23 cellular contexts compared by ENCODE assay signal in the genomic region with DNA sequence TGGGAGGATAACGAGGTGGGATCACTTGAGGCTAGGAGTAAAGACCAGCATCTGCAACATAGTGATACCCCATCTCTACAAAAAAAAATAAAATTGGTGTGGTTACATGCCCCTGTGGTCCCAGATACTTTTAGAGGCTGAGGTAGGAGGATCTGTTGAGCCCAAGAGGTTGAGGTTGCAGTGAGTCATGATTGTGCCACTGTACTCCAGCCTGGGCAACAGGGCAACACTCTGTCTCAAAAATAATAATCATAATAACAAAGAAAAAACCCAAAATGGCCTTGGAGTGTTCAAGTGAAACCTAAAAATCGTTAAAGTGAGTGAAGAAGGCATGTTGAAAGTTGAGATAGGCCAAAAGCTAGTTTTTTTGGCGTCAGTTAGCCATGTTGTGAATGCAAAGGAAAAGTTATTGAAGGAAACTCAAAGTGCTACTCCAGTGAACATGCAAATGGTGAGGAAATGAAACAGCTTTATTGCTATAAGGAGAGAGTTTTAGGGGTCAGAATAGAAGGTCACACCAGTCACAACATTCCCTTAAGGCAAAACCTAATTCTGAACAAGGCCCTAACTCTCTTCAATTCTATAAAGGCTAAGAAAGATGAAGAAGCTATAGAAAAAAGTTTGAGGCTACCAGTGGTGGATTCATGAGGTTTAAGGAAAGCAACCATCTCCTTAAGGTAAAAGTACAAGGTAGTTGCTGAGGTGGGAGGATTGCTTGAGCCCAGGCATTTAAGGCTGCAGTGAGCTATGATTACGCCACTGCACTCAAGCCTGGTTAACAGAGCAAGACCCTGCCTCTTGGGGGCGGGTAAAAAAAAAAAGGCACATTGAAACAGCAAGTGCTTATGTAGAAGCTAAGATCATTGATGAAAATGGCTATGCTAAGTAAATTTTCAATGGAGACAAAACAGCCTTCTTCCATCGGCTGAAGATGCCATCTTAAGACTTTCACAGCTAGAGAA. TPM values are rescaled to one million over a fixed set of nuclear protein-coding genes. Genes with fewer than 3 reads are reported as not detected.
A peak's percentile ranks its signal among the peaks of the same experiment; 100 is the strongest.
DNase-seq lines count a peak whose midpoint lies in the region; ATAC-seq, FAIRE-seq and TF ChIP-seq lines count a peak whose summit lies in the region.
"Had no signal": no experiment of that assay in that cellular context is flagged by ENCODE, and none has a peak within 500 bp of the region (broad histone marks: within the 10 kb centered on the region; RNA-seq: fewer than 3 reads in every experiment).

No MANE protein-coding gene starts in this region.

- no peaks in the 10 kb centered on the region for H3K4me1 Mint-ChIP-seq in activated CD4-positive, alpha-beta T cell treated with anti-CD3 and anti-CD28 coated beads for 36 hours
- peaks cover 9% of the 10 kb centered on the region for H3K4me1 Mint-ChIP-seq in activated naive CD8-positive, alpha-beta T cell treated with anti-CD3 and anti-CD28 coated beads, Interleukin-2, amount 50 U/mL, for 24 hours
- peaks cover 0 to 13% (median 0%) of the 10 kb centered on the region in 4 donors for H3K4me1 Mint-ChIP-seq in naive thymus-derived CD8-positive, alpha-beta T cell
- H3K4me1 Mint-ChIP-seq: activated CD8-positive, alpha-beta memory T cell treated with anti-CD3 and anti-CD28 coated beads, Interleukin-2, amount 10 ng/mL, durations not matched to agents 7 days and 5 days had no signal

- POLR2A ChIA-PET in activated CD4-positive, alpha-beta T cell treated with anti-CD3 and anti-CD28 coated beads for 36 hours (lab: Charles Lee): no interaction called here
- POLR2A ChIA-PET in HCT116 (lab: Charles Lee): interaction anchor here (0.6 kb wide), 1 partner anchor 558 kb away, joined by 3 read pairs; no protein-coding TSS in a partner anchor
- POLR2A ChIA-PET in naive thymus-derived CD8-positive, alpha-beta T cell (lab: Charles Lee): interaction anchor here (0.7 kb wide), 1 partner anchor 119 kb away, joined by 4 read pairs; a partner anchor contains a TSS

- H3K36me3 ChIP-seq in HCT116 (ENCODE audit: control insufficient read depth in 1 of 2, insufficient read depth in 2 of 2, low read length in 2 of 2) (peaks cover 35 to 48% of the 10 kb centered on the region in 2 experiments), GM23248 (ENCODE audit: low read depth) (peaks cover 59% of the 10 kb centered on the region), kidney (ENCODE audit: control insufficient read depth in 1 of 2, insufficient read depth in 2 of 2, low read length in 2 of 2) (peaks cover 11 to 53% of the 10 kb centered on the region in 2 donors)

- H3K4me2 ChIP-seq in HCT116 (ENCODE audit: low read length) (no peak overlapping the region), GM23248 (ENCODE audit: unreplicated experiment) (no peak overlapping the region)
- H3K4me2 ChIP-seq: SK-N-SH had no signal

- no peaks in the 10 kb centered on the region for H3K27me3 ChIP-seq in HCT116 (ENCODE audit: insufficient read depth, low read length)
- no peaks in the 10 kb centered on the region for H3K27me3 ChIP-seq in GM23248 (replicated peaks; ENCODE audit: insufficient read depth)
- H3K27me3 ChIP-seq: BE2C had no signal

- H3K27me3 Mint-ChIP-seq in activated CD4-positive, alpha-beta T cell treated with anti-CD3 and anti-CD28 coated beads for 36 hours: no peaks in the 10 kb centered on the region
- H3K27me3 Mint-ChIP-seq in activated naive CD8-positive, alpha-beta T cell treated with anti-CD3 and anti-CD28 coated beads, Interleukin-2, amount 50 U/mL, for 24 hours: no peaks in the 10 kb centered on the region
- H3K27me3 Mint-ChIP-seq in naive thymus-derived CD8-positive, alpha-beta T cell: no peaks in the 10 kb centered on the region
- H3K27me3 Mint-ChIP-seq: activated CD8-positive, alpha-beta memory T cell treated with anti-CD3 and anti-CD28 coated beads, Interleukin-2, amount 10 ng/mL, durations not matched to agents 7 days and 5 days; central memory CD8-positive, alpha-beta T cell had no signal

- no peaks in the 10 kb centered on the region for H3K9me2 ChIP-seq in HCT116 (ENCODE audit: insufficient read depth)
- no peaks in the 10 kb centered on the region for H3K9me2 ChIP-seq in GM23248 (ENCODE audit: insufficient read depth)
- H3K9me2 ChIP-seq: SK-N-SH had no signal

- no peaks in the 10 kb centered on the region for H3K9me3 ChIP-seq in HCT116 (ENCODE audit: control insufficient read depth in 1 of 2, insufficient read depth in 1 of 2, low read depth in 1 of 2, low read length in 2 of 2)
- H3K9me3 ChIP-seq in GM23248 (ENCODE audit: low read depth): no peaks in the 10 kb centered on the region
- no peaks in the 10 kb centered on the region for H3K9me3 ChIP-seq in kidney (ENCODE audit: control insufficient read depth in 1 of 2, low read length in 2 of 2)
- H3K9me3 ChIP-seq: BE2C, SK-N-SH had no signal

- H3K9me3 Mint-ChIP-seq in activated CD4-positive, alpha-beta T cell treated with anti-CD3 and anti-CD28 coated beads for 36 hours (ENCODE audit: low read depth): no peaks in the 10 kb centered on the region
- H3K9me3 Mint-ChIP-seq in activated naive CD8-positive, alpha-beta T cell treated with anti-CD3 and anti-CD28 coated beads, Interleukin-2, amount 50 U/mL, for 24 hours: no peaks in the 10 kb centered on the region
- H3K9me3 Mint-ChIP-seq in naive thymus-derived CD8-positive, alpha-beta T cell: no peaks in the 10 kb centered on the region
- H3K9me3 Mint-ChIP-seq: central memory CD8-positive, alpha-beta T cell had no signal

- H3K4me1 ChIP-seq in HCT116 (ENCODE audit: control insufficient read depth in 1 of 2, insufficient read depth in 2 of 2, low read length in 2 of 2): no peaks in the 10 kb centered on the region
- no peaks in the 10 kb centered on the region for H3K4me1 ChIP-seq in GM23248 (ENCODE audit: insufficient read depth)
- H3K4me1 ChIP-seq in kidney (ENCODE audit: control insufficient read depth in 1 of 2, insufficient read depth in 1 of 2, low read depth in 1 of 2, low read length in 2 of 2): no peaks in the 10 kb centered on the region
- H3K4me1 ChIP-seq: BE2C had no signal

- DNase-seq in activated CD4-positive, alpha-beta T cell treated with anti-CD3 and anti-CD28 coated beads for 36 hours: no peak
- no peak for DNase-seq in activated CD4-positive, alpha-beta T cell treated with anti-CD3 and anti-CD28 coated beads for 48 hours
- no peak for DNase-seq in HCT116 (ENCODE audit: low read depth, low spot score)
- no peak for DNase-seq in activated naive CD8-positive, alpha-beta T cell treated with anti-CD3 and anti-CD28 coated beads, Interleukin-2, amount 50 U/mL, for 24 hours
- DNase-seq in naive thymus-derived CD8-positive, alpha-beta T cell: no peak
- no peak for DNase-seq in GM23248
- no peak for DNase-seq in kidney
- DNase-seq: activated CD4-positive, alpha-beta T cell treated with anti-CD3 and anti-CD28 coated beads for 1 hour; activated CD8-positive, alpha-beta memory T cell treated with anti-CD3 and anti-CD28 coated beads, Interleukin-2, amount 10 ng/mL, durations not matched to agents 7 days and 5 days; activated effector memory CD4-positive, alpha-beta T cell treated with Interleukin-2 at 50 U/mL for 16 hours; anterior cingulate cortex; BE2C; erythroblast; NCI-H187; SK-N-SH; T-helper 9 cell had no signal

- CTCF ChIA-PET in activated CD4-positive, alpha-beta T cell treated with anti-CD3 and anti-CD28 coated beads for 36 hours (lab: Charles Lee): no interaction called here
- CTCF ChIA-PET in HCT116 (lab: Charles Lee): no interaction called here

- no peak for TF ChIP-seq POLR2A in HCT116 (IDR thresholded peaks at IDR 0.05; ENCODE audit: borderline replicate concordance, extremely low read depth, insufficient read depth, insufficient read length)

- TF ChIP-seq RAD21 in HCT116 (IDR thresholded peaks at IDR 0.05; ENCODE audit: low read depth): no peak

- H3K79me2 ChIP-seq in HCT116 (ENCODE audit: insufficient read depth, low read length) (no peaks in the 10 kb centered on the region; the same call in 1 of the 2 replicates), GM23248 (ENCODE audit: insufficient read depth) (no peaks in the 10 kb centered on the region)

- no peak for FAIRE-seq in kidney (lab: Jason Lieb, UNC)
- FAIRE-seq: D721Med, H54 had no signal

- peaks cover 58% of the 10 kb centered on the region for H3K36me3 Mint-ChIP-seq in activated CD4-positive, alpha-beta T cell treated with anti-CD3 and anti-CD28 coated beads for 36 hours (ENCODE audit: low read depth)
- H3K36me3 Mint-ChIP-seq in activated naive CD8-positive, alpha-beta T cell treated with anti-CD3 and anti-CD28 coated beads, Interleukin-2, amount 50 U/mL, for 24 hours (ENCODE audit: low read depth): peaks cover 57% of the 10 kb centered on the region
- H3K36me3 Mint-ChIP-seq in naive thymus-derived CD8-positive, alpha-beta T cell: peaks cover 4 to 92% (median 32%) of the 10 kb centered on the region in 3 donors

- H3K4me3 Mint-ChIP-seq in activated CD4-positive, alpha-beta T cell treated with anti-CD3 and anti-CD28 coated beads for 36 hours: no peak overlapping the region
- H3K4me3 Mint-ChIP-seq in activated naive CD8-positive, alpha-beta T cell treated with anti-CD3 and anti-CD28 coated beads, Interleukin-2, amount 50 U/mL, for 24 hours: no peak overlapping the region
- H3K4me3 Mint-ChIP-seq in naive thymus-derived CD8-positive, alpha-beta T cell: no peak overlapping the region
- H3K4me3 Mint-ChIP-seq: activated CD8-positive, alpha-beta memory T cell treated with anti-CD3 and anti-CD28 coated beads, Interleukin-2, amount 10 ng/mL, durations not matched to agents 7 days and 5 days; central memory CD8-positive, alpha-beta T cell had no signal

- in situ Hi-C loops in GM23248 (cut with MboI): no loop called here

- peak overlapping the region; percentile 58 for H3K27ac Mint-ChIP-seq in activated CD4-positive, alpha-beta T cell treated with anti-CD3 and anti-CD28 coated beads for 36 hours
- H3K27ac Mint-ChIP-seq in activated naive CD8-positive, alpha-beta T cell treated with anti-CD3 and anti-CD28 coated beads, Interleukin-2, amount 50 U/mL, for 24 hours: peak overlapping the region; percentile 53
- H3K27ac Mint-ChIP-seq in naive thymus-derived CD8-positive, alpha-beta T cell: peak overlapping the region in 8 of 10 donors; percentile 15 to 81 (median 37)
- H3K27ac Mint-ChIP-seq: activated CD8-positive, alpha-beta memory T cell treated with anti-CD3 and anti-CD28 coated beads, Interleukin-2, amount 10 ng/mL, durations not matched to agents 7 days and 5 days had no signal

- H3K9ac ChIP-seq in HCT116 (ENCODE audit: low read length): no peak overlapping the region
- H3K9ac ChIP-seq in GM23248: no peak overlapping the region
- no peak overlapping the region for H3K9ac ChIP-seq in kidney (ENCODE audit: low read length in 2 of 2)
- H3K9ac ChIP-seq: SK-N-SH had no signal

- ATAC-seq in activated CD4-positive, alpha-beta T cell treated with anti-CD3 and anti-CD28 coated beads for 36 hours: no peak
- ATAC-seq in HCT116: no peak; the same call in 1 of the 2 replicates
- ATAC-seq in activated naive CD8-positive, alpha-beta T cell treated with anti-CD3 and anti-CD28 coated beads, Interleukin-2, amount 50 U/mL, for 24 hours: no peak
- ATAC-seq in naive thymus-derived CD8-positive, alpha-beta T cell: no peak
- ATAC-seq in HG02973 (IDR thresholded peaks at IDR 0.05; ENCODE audit: unreplicated experiment): no peak
- ATAC-seq: activated CD8-positive, alpha-beta memory T cell treated with anti-CD3 and anti-CD28 coated beads, Interleukin-2, amount 10 ng/mL, durations not matched to agents 7 days and 5 days; left lobe of liver had no signal

- intact Hi-C loops in activated CD4-positive, alpha-beta T cell treated with anti-CD3 and anti-CD28 coated beads for 36 hours (cut with DNase I, micrococcal nuclease): no loop called here
- intact Hi-C loops in HCT116 (cut with micrococcal nuclease): no loop called here
- intact Hi-C loops in kidney (cut with DNase I): no loop called here

- WGBS in GM23248 (ENCODE audit: low coverage in 1 of 2, low lambda C conversion rate in 2 of 2, missing lambda C conversion rate in 2 of 2), 2 experiments: 85 to 89% methylated on average over 6 of the region's 6 CpGs

- H2AFZ ChIP-seq in HCT116 (ENCODE audit: low read depth, low read length, poor library complexity, severe bottlenecking) (no peak overlapping the region), GM23248 (no peak overlapping the region)

- H3K4me3 ChIP-seq in HCT116 (replicated peaks in 1 of 2; ENCODE audit: low read depth in 1 of 2, low read length in 2 of 2): no peak overlapping the region
- no peak overlapping the region for H3K4me3 ChIP-seq in GM23248
- H3K4me3 ChIP-seq in kidney (ENCODE audit: low read length in 2 of 2): no peak overlapping the region
- H3K4me3 ChIP-seq: skin epidermis had no signal

- no TSS peak for BruUV-seq in HCT116 (replicated peaks; lab: Mats Ljungman, UMichigan)

- H3F3A ChIP-seq in GM23248 (ENCODE audit: insufficient read depth): 0 out of 2 replicates have a peak, but pooled peaks cover 11% of the 10 kb centered on the region

- no peak for TF ChIP-seq CTCF in HCT116 (IDR thresholded peaks at IDR 0.05 in 2 of 3, conservative IDR thresholded peaks at IDR 0.05 in 1 of 3; ENCODE audit: borderline replicate concordance in 1 of 3, insufficient read depth in 1 of 3, low read depth in 2 of 3, low read length in 2 of 3)
- TF ChIP-seq CTCF in kidney (IDR thresholded peaks at IDR 0.05; ENCODE audit: borderline replicate concordance, extremely low read depth, insufficient read depth): no peak

- H4K20me1 ChIP-seq in HCT116 (ENCODE audit: insufficient read depth) (no peaks in the 10 kb centered on the region), GM23248 (ENCODE audit: insufficient read depth) (no peaks in the 10 kb centered on the region)

- H3K27ac ChIP-seq in HCT116 (ENCODE audit: low read depth, low read length) (no peak overlapping the region), GM23248 (no peak overlapping the region), kidney (ENCODE audit: low read depth in 2 of 2, low read length in 2 of 2) (no peak overlapping the region)
- H3K27ac ChIP-seq: 22Rv1 had no signal

- RAD21 ChIA-PET in HCT116 (lab: Charles Lee; ENCODE audit: low non-redundant PET in 1 of 2, low total read pairs in 2 of 2, uncharacterized antibody in 2 of 2, unreplicated experiment in 2 of 2): no interaction called here

RNA-seq across cellular contexts. Expression of a gene that starts 45.4 kb away (rescaled TPM):
- total RNA-seq in activated CD4-positive, alpha-beta T cell treated with anti-CD3 and anti-CD28 coated beads for 36 hours: under 1 TPM; 0.74 to 0.87 TPM
- total RNA-seq in HCT116 (2021; ENCODE audit: unreplicated experiment): 5.9 TPM
- 1.9 and 3.7 TPM in 2 replicates for polyA plus RNA-seq in HCT116 (2012)
- under 1 TPM; 0.47 to 0.52 TPM for total RNA-seq in naive thymus-derived CD8-positive, alpha-beta T cell
- polyA plus RNA-seq in naive thymus-derived CD8-positive, alpha-beta T cell: 1 to 10 TPM in 2 of 3 donors, under 1 TPM in 1; 0.29 to 1.1 (median 1.0) TPM
- 0.25 TPM in 1 of 2 replicates, not detected in the other for total RNA-seq in GM23248 (2014; rRNA removed; shearing (Covaris generic))
- polyA plus RNA-seq in GM23248 (2016; fragmentation: Nextera tagmentation; extraction: Ambion mirVana): not detected in 2 replicates
- total RNA-seq in kidney: 1.5 TPM
- 1.5 TPM for polyA plus RNA-seq in kidney (ENCODE audit: insufficient read depth, low read depth, low replicate concordance)
